8 cellular contexts compared by ENCODE assay signal in genomic region chr12:52372216-52373154, GRCh38. TPM values are rescaled to one million over a fixed set of nuclear protein-coding genes. Genes with fewer than 3 reads are reported as not detected.
DNase-seq lines count a peak whose midpoint lies in the region; ATAC-seq and TF ChIP-seq lines count a peak whose summit lies in the region.

No MANE protein-coding gene starts in this region.

- 37 to 39% methylated on average over 10 of the region's 10 CpGs for WGBS in heart right ventricle, 2 donors
- WGBS in psoas muscle, 3 donors: 38 to 41% (median 38%) methylated on average over 10 of the region's 10 CpGs

- DNase-seq in ELF-1 (ENCODE audit: low read depth, low spot score): peak; percentile 85
- DNase-seq in MV-4-11 (lab: John Stamatoyannopoulos, UW): peak; percentile 47
- peak; percentile 47 for DNase-seq in SHP77 treated with DMSO at 0.1 percent for 48 hours (lab: John Stamatoyannopoulos, UW)
- DNase-seq in amniotic epithelial cell (ENCODE audit: low read depth): peak; percentile 90
- peak; percentile 75 to 81 for DNase-seq in heart right ventricle
- DNase-seq in psoas muscle: peak; percentile 75 to 86

- H3K4me3 ChIP-seq in heart right ventricle (no peak overlapping the region), psoas muscle (no peak overlapping the region)

- H3K36me3 ChIP-seq in heart right ventricle: no peaks in the 10 kb centered on the region
- no peaks in the 10 kb centered on the region for H3K36me3 ChIP-seq in psoas muscle (ENCODE audit: insufficient read depth in 1 of 2, low read depth in 1 of 2)

- H3K27me3 ChIP-seq in heart right ventricle: peaks cover 0 to 28% (median 12%) of the 10 kb centered on the region in 7 donors
- H3K27me3 ChIP-seq in psoas muscle (ENCODE audit: insufficient read depth in 3 of 3, low read length in 2 of 3): peaks cover 0 to 5% (median 2%) of the 10 kb centered on the region in 3 donors

- H3K9me3 ChIP-seq in heart right ventricle: peaks cover 0 to 7% (median 0%) of the 10 kb centered on the region in 11 donors
- no peaks in the 10 kb centered on the region for H3K9me3 ChIP-seq in psoas muscle

- H3K4me1 ChIP-seq in heart right ventricle: no peaks in the 10 kb centered on the region
- H3K4me1 ChIP-seq in psoas muscle: no peaks in the 10 kb centered on the region

- intact Hi-C loops in heart right ventricle (cut with DNase I) (loop anchor here (2.0 to 10.0 kb wide), 14 partner anchors 132 to 612 kb away; no protein-coding TSS in a partner anchor), psoas muscle (cut with DNase I) (loop anchor here (2.0 to 10.0 kb wide), 3 partner anchors 502 to 602 kb away; no protein-coding TSS in a partner anchor)

- ATAC-seq in heart right ventricle (peak; percentile 77 to 89 (median 84)), psoas muscle (peak; percentile 52 to 84 (median 80)), HG02642 (IDR thresholded peaks at IDR 0.05; ENCODE audit: poor library complexity, unreplicated experiment) (no peak), HG02885 (IDR thresholded peaks at IDR 0.05; ENCODE audit: poor library complexity, unreplicated experiment) (no peak)

- H3K27ac ChIP-seq in heart right ventricle (peak overlapping the region in 1 of 10 donors; percentile 28), psoas muscle (no peak overlapping the region)

- TF ChIP-seq CTCF in heart right ventricle (IDR thresholded peaks at IDR 0.05) (peak; percentile 47 to 84 (median 75)), psoas muscle (IDR thresholded peaks at IDR 0.05) (peak; percentile 60)

RNA-seq across cellular contexts. Expression of gene KRT85, which starts 5.2 kb away (rescaled TPM):
- total RNA-seq in heart right ventricle: not detected
- not detected for polyA plus RNA-seq in heart right ventricle
- not detected for total RNA-seq in psoas muscle
- polyA plus RNA-seq in psoas muscle: not detected

RNA-seq across cellular contexts. Expression of gene KRT84, which starts 13.0 kb away (rescaled TPM):
- total RNA-seq in heart right ventricle: not detected
- not detected for polyA plus RNA-seq in heart right ventricle
- total RNA-seq in psoas muscle: not detected
- not detected for polyA plus RNA-seq in psoas muscle

RNA-seq across cellular contexts. Expression of gene KRT82, which starts 33.6 kb away (rescaled TPM):
- total RNA-seq in heart right ventricle (not detected), psoas muscle (not detected)
- polyA plus RNA-seq in heart right ventricle (not detected), psoas muscle (not detected)

RNA-seq across cellular contexts. Expression of gene KRT83, which starts 51.3 kb away (rescaled TPM):
- total RNA-seq in heart right ventricle (not detected), psoas muscle (not detected)
- polyA plus RNA-seq in heart right ventricle (not detected), psoas muscle (not detected)

Comparison
In these comparisons a context has a peak if more than half of its experiments do, and no peak if none do; other contexts are left out.
1. ATAC-seq: peak in heart right ventricle (8 of 8) and psoas muscle (4 of 4); none in HG02642 (single experiment) and HG02885 (single experiment).
2. Peak in every context shown above with its lines, with median percentiles within 50 percentile points of each other: DNase-seq.